In the genomic region with DNA sequence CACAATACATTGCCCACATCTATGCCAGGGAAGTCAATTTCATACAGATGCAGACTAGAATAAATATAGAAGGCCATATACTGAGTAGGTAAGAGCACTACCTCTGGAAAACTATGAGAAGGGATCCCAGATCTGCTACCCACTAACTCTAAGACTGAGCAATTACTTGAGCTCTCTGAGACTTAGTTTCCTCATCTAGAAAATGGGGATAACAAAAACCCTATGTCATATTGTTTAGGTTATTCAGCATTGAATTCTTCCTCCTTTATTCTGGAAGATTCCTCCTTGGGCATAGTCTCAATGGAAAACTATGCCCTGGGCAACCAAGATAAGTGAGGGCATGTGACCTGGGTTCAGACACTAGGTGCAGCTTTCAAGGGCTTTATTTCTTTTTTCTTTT, we compare ENCODE assay signal across 3 cellular contexts.
A peak's percentile ranks its signal among the peaks of the same experiment; 100 is the strongest.
TF ChIP-seq lines count a peak whose summit lies in the region.

No MANE protein-coding gene starts in this region.

TF ChIP-seq in SK-N-SH, 30 proteins besides CTCF, POLR2A, EP300 and RAD21 (continues in another document):
- TF ChIP-seq, protein P1, sequence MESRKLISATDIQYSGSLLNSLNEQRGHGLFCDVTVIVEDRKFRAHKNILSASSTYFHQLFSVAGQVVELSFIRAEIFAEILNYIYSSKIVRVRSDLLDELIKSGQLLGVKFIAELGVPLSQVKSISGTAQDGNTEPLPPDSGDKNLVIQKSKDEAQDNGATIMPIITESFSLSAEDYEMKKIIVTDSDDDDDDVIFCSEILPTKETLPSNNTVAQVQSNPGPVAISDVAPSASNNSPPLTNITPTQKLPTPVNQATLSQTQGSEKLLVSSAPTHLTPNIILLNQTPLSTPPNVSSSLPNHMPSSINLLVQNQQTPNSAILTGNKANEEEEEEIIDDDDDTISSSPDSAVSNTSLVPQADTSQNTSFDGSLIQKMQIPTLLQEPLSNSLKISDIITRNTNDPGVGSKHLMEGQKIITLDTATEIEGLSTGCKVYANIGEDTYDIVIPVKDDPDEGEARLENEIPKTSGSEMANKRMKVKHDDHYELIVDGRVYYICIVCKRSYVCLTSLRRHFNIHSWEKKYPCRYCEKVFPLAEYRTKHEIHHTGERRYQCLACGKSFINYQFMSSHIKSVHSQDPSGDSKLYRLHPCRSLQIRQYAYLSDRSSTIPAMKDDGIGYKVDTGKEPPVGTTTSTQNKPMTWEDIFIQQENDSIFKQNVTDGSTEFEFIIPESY (IDR thresholded peaks at IDR 0.05; ENCODE audit: borderline replicate concordance, low read depth): no peak
- no peak for TF ChIP-seq FOXM1 (IDR thresholded peaks at IDR 0.05; ENCODE audit: low read depth)
- no peak for TF ChIP-seq CHD2 (IDR thresholded peaks at IDR 0.05; ENCODE audit: low read length, partially characterized antibody)
- TF ChIP-seq EZH2phosphoT487 (IDR thresholded peaks at IDR 0.05; ENCODE audit: borderline replicate concordance, low read depth): no peak
- TF ChIP-seq RFX5 (IDR thresholded peaks at IDR 0.05; ENCODE audit: low read length): no peak
- TF ChIP-seq GATA2 (CRISPR knock-in tag; IDR thresholded peaks at IDR 0.05): no peak
- TF ChIP-seq, protein P2, sequence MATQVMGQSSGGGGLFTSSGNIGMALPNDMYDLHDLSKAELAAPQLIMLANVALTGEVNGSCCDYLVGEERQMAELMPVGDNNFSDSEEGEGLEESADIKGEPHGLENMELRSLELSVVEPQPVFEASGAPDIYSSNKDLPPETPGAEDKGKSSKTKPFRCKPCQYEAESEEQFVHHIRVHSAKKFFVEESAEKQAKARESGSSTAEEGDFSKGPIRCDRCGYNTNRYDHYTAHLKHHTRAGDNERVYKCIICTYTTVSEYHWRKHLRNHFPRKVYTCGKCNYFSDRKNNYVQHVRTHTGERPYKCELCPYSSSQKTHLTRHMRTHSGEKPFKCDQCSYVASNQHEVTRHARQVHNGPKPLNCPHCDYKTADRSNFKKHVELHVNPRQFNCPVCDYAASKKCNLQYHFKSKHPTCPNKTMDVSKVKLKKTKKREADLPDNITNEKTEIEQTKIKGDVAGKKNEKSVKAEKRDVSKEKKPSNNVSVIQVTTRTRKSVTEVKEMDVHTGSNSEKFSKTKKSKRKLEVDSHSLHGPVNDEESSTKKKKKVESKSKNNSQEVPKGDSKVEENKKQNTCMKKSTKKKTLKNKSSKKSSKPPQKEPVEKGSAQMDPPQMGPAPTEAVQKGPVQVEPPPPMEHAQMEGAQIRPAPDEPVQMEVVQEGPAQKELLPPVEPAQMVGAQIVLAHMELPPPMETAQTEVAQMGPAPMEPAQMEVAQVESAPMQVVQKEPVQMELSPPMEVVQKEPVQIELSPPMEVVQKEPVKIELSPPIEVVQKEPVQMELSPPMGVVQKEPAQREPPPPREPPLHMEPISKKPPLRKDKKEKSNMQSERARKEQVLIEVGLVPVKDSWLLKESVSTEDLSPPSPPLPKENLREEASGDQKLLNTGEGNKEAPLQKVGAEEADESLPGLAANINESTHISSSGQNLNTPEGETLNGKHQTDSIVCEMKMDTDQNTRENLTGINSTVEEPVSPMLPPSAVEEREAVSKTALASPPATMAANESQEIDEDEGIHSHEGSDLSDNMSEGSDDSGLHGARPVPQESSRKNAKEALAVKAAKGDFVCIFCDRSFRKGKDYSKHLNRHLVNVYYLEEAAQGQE (IDR thresholded peaks at IDR 0.05; ENCODE audit: low read depth, low read length): no peak
- TF ChIP-seq, protein P3, sequence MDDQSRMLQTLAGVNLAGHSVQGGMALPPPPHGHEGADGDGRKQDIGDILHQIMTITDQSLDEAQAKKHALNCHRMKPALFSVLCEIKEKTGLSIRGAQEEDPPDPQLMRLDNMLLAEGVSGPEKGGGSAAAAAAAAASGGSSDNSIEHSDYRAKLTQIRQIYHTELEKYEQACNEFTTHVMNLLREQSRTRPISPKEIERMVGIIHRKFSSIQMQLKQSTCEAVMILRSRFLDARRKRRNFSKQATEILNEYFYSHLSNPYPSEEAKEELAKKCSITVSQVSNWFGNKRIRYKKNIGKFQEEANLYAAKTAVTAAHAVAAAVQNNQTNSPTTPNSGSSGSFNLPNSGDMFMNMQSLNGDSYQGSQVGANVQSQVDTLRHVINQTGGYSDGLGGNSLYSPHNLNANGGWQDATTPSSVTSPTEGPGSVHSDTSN (IDR thresholded peaks at IDR 0.05): no peak
- no peak for TF ChIP-seq SMC3 (IDR thresholded peaks at IDR 0.05; ENCODE audit: low read depth, low read length)
- no peak for TF ChIP-seq SIN3A (IDR thresholded peaks at IDR 0.05; ENCODE audit: borderline replicate concordance, low read depth, low read length)
- TF ChIP-seq ELF1 (IDR thresholded peaks at IDR 0.05): no peak
- no peak for TF ChIP-seq NRF1 (IDR thresholded peaks at IDR 0.05; ENCODE audit: low read depth, low read length)
- no peak for TF ChIP-seq TCF12 (IDR thresholded peaks at IDR 0.05)
- TF ChIP-seq JUND (IDR thresholded peaks at IDR 0.05): no peak

TF ChIP-seq in SK-N-SH treated with all-trans-retinoic acid at 6 μM for 48 hours, 23 proteins besides CTCF, POLR2A, EP300 and RAD21 (continues in another document):
- TF ChIP-seq PPARA (CRISPR knock-in tag; IDR thresholded peaks at IDR 0.05; ENCODE audit: borderline replicate concordance) (no peak), ZFP30 (CRISPR knock-in tag; IDR thresholded peaks at IDR 0.05) (no peak), OSR1 (CRISPR knock-in tag; IDR thresholded peaks at IDR 0.05) (no peak), SNAI2 (CRISPR knock-in tag; IDR thresholded peaks at IDR 0.05) (no peak), TCF4 (CRISPR knock-in tag; IDR thresholded peaks at IDR 0.05; ENCODE audit: borderline replicate concordance) (no peak), ZNF565 (CRISPR knock-in tag; conservative IDR thresholded peaks at IDR 0.05; ENCODE audit: low read depth) (no peak), ISL1 (CRISPR knock-in tag; IDR thresholded peaks at IDR 0.05) (no peak), ZNF8 (CRISPR knock-in tag; IDR thresholded peaks at IDR 0.05) (no peak), CSDC2 (CRISPR knock-in tag; IDR thresholded peaks at IDR 0.05) (no peak), BACH2 (CRISPR knock-in tag; IDR thresholded peaks at IDR 0.05; ENCODE audit: borderline replicate concordance) (no peak)
- TF ChIP-seq, protein P4, sequence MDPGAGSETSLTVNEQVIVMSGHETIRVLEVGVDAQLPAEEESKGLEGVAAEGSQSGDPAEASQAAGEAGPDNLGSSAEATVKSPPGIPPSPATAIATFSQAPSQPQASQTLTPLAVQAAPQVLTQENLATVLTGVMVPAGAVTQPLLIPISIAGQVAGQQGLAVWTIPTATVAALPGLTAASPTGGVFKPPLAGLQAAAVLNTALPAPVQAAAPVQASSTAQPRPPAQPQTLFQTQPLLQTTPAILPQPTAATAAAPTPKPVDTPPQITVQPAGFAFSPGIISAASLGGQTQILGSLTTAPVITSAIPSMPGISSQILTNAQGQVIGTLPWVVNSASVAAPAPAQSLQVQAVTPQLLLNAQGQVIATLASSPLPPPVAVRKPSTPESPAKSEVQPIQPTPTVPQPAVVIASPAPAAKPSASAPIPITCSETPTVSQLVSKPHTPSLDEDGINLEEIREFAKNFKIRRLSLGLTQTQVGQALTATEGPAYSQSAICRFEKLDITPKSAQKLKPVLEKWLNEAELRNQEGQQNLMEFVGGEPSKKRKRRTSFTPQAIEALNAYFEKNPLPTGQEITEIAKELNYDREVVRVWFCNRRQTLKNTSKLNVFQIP (CRISPR knock-in tag; IDR thresholded peaks at IDR 0.05; ENCODE audit: borderline replicate concordance, low read depth): no peak
- TF ChIP-seq, protein P5, sequence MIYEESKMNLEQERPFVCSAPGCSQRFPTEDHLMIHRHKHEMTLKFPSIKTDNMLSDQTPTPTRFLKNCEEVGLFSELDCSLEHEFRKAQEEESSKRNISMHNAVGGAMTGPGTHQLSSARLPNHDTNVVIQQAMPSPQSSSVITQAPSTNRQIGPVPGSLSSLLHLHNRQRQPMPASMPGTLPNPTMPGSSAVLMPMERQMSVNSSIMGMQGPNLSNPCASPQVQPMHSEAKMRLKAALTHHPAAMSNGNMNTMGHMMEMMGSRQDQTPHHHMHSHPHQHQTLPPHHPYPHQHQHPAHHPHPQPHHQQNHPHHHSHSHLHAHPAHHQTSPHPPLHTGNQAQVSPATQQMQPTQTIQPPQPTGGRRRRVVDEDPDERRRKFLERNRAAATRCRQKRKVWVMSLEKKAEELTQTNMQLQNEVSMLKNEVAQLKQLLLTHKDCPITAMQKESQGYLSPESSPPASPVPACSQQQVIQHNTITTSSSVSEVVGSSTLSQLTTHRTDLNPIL (CRISPR knock-in tag; IDR thresholded peaks at IDR 0.05; ENCODE audit: low read depth): no peak
- TF ChIP-seq, protein P6, sequence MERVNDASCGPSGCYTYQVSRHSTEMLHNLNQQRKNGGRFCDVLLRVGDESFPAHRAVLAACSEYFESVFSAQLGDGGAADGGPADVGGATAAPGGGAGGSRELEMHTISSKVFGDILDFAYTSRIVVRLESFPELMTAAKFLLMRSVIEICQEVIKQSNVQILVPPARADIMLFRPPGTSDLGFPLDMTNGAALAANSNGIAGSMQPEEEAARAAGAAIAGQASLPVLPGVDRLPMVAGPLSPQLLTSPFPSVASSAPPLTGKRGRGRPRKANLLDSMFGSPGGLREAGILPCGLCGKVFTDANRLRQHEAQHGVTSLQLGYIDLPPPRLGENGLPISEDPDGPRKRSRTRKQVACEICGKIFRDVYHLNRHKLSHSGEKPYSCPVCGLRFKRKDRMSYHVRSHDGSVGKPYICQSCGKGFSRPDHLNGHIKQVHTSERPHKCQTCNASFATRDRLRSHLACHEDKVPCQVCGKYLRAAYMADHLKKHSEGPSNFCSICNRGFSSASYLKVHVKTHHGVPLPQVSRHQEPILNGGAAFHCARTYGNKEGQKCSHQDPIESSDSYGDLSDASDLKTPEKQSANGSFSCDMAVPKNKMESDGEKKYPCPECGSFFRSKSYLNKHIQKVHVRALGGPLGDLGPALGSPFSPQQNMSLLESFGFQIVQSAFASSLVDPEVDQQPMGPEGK (CRISPR knock-in tag; IDR thresholded peaks at IDR 0.05; ENCODE audit: borderline replicate concordance): no peak

TF ChIP-seq in K562, 482 proteins besides CTCF, POLR2A, EP300 and RAD21:
- TF ChIP-seq, protein P7, sequence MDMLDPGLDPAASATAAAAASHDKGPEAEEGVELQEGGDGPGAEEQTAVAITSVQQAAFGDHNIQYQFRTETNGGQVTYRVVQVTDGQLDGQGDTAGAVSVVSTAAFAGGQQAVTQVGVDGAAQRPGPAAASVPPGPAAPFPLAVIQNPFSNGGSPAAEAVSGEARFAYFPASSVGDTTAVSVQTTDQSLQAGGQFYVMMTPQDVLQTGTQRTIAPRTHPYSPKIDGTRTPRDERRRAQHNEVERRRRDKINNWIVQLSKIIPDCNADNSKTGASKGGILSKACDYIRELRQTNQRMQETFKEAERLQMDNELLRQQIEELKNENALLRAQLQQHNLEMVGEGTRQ (CRISPR knock-in tag; IDR thresholded peaks at IDR 0.05): no peak
- peak; percentile 73 for TF ChIP-seq RBM25 (IDR thresholded peaks at IDR 0.05; ENCODE audit: low read depth, low read length, severe bottlenecking)
- peak; percentile 62 for TF ChIP-seq BCOR (IDR thresholded peaks at IDR 0.05)
- TF ChIP-seq U2AF1 (optimal IDR thresholded peaks at IDR 0.05; ENCODE audit: low read depth, low read length): no peak
